1 cellular context compared by ENCODE assay signal in genomic region chr10:34681933-34682332, GRCh38.
TF ChIP-seq lines count a peak whose summit lies in the region.

No MANE protein-coding gene starts in this region.

TF ChIP-seq in WTC11, 78 proteins besides CTCF, POLR2A, EP300 and RAD21 (continued from another document):
- TF ChIP-seq, protein P1, sequence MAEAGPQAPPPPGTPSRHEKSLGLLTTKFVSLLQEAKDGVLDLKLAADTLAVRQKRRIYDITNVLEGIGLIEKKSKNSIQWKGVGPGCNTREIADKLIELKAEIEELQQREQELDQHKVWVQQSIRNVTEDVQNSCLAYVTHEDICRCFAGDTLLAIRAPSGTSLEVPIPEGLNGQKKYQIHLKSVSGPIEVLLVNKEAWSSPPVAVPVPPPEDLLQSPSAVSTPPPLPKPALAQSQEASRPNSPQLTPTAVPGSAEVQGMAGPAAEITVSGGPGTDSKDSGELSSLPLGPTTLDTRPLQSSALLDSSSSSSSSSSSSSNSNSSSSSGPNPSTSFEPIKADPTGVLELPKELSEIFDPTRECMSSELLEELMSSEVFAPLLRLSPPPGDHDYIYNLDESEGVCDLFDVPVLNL (CRISPR knock-in tag; IDR thresholded peaks at IDR 0.05; ENCODE audit: borderline replicate concordance, low read depth) = no peak
- TF ChIP-seq SMAD4 (CRISPR knock-in tag; IDR thresholded peaks at IDR 0.05) = no peak
- TF ChIP-seq ESRRA (CRISPR knock-in tag; IDR thresholded peaks at IDR 0.05; ENCODE audit: borderline replicate concordance) = no peak
- no peak for TF ChIP-seq KAT7 (CRISPR knock-in tag; IDR thresholded peaks at IDR 0.05; ENCODE audit: borderline replicate concordance)
- TF ChIP-seq SP1 (CRISPR knock-in tag; conservative IDR thresholded peaks at IDR 0.05) = no peak
- TF ChIP-seq, protein P2, sequence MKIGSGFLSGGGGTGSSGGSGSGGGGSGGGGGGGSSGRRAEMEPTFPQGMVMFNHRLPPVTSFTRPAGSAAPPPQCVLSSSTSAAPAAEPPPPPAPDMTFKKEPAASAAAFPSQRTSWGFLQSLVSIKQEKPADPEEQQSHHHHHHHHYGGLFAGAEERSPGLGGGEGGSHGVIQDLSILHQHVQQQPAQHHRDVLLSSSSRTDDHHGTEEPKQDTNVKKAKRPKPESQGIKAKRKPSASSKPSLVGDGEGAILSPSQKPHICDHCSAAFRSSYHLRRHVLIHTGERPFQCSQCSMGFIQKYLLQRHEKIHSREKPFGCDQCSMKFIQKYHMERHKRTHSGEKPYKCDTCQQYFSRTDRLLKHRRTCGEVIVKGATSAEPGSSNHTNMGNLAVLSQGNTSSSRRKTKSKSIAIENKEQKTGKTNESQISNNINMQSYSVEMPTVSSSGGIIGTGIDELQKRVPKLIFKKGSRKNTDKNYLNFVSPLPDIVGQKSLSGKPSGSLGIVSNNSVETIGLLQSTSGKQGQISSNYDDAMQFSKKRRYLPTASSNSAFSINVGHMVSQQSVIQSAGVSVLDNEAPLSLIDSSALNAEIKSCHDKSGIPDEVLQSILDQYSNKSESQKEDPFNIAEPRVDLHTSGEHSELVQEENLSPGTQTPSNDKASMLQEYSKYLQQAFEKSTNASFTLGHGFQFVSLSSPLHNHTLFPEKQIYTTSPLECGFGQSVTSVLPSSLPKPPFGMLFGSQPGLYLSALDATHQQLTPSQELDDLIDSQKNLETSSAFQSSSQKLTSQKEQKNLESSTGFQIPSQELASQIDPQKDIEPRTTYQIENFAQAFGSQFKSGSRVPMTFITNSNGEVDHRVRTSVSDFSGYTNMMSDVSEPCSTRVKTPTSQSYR (CRISPR knock-in tag; IDR thresholded peaks at IDR 0.05) = no peak
- TF ChIP-seq FOXP4 (CRISPR knock-in tag; IDR thresholded peaks at IDR 0.05) = no peak
- TF ChIP-seq SOX15 (CRISPR knock-in tag; IDR thresholded peaks at IDR 0.05) = no peak
- TF ChIP-seq, protein P3, sequence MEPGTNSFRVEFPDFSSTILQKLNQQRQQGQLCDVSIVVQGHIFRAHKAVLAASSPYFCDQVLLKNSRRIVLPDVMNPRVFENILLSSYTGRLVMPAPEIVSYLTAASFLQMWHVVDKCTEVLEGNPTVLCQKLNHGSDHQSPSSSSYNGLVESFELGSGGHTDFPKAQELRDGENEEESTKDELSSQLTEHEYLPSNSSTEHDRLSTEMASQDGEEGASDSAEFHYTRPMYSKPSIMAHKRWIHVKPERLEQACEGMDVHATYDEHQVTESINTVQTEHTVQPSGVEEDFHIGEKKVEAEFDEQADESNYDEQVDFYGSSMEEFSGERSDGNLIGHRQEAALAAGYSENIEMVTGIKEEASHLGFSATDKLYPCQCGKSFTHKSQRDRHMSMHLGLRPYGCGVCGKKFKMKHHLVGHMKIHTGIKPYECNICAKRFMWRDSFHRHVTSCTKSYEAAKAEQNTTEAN (CRISPR knock-in tag; IDR thresholded peaks at IDR 0.05) = no peak
- TF ChIP-seq USF1 (CRISPR knock-in tag; IDR thresholded peaks at IDR 0.05) = no peak
- no peak for TF ChIP-seq ZNF671 (CRISPR knock-in tag; IDR thresholded peaks at IDR 0.05)
